In the genomic region with DNA sequence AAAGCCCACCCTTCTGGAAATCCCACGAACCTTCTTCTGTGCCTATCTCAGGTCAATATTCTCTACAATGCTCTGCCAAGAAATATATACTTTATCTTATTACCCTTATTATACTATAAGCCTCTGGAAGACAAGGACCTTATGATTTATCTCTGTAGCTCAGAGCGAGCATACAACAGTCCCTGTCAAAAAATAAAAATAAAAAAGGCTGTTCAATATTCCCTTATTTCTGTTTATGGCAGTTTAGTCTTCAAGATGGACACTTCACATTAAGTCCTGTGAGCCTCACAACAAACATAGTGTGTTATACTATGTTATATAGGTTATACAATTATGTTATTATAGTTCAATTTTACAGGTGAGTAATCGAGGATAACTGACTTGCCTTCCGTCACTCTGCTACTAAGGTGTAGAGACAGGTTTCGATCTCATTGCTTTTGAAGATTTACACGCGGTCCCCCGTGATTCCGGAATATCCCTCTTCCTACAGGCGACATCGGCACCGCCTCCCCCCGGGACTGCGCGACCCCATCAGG, we compare ENCODE assay signal across 1 cellular context.
TF ChIP-seq lines count a peak whose summit lies in the region.

No MANE protein-coding gene starts in this region.

TF ChIP-seq in GM12878, 131 proteins besides CTCF, POLR2A, EP300 and RAD21 (continued from another document):
- TF ChIP-seq, protein P1, sequence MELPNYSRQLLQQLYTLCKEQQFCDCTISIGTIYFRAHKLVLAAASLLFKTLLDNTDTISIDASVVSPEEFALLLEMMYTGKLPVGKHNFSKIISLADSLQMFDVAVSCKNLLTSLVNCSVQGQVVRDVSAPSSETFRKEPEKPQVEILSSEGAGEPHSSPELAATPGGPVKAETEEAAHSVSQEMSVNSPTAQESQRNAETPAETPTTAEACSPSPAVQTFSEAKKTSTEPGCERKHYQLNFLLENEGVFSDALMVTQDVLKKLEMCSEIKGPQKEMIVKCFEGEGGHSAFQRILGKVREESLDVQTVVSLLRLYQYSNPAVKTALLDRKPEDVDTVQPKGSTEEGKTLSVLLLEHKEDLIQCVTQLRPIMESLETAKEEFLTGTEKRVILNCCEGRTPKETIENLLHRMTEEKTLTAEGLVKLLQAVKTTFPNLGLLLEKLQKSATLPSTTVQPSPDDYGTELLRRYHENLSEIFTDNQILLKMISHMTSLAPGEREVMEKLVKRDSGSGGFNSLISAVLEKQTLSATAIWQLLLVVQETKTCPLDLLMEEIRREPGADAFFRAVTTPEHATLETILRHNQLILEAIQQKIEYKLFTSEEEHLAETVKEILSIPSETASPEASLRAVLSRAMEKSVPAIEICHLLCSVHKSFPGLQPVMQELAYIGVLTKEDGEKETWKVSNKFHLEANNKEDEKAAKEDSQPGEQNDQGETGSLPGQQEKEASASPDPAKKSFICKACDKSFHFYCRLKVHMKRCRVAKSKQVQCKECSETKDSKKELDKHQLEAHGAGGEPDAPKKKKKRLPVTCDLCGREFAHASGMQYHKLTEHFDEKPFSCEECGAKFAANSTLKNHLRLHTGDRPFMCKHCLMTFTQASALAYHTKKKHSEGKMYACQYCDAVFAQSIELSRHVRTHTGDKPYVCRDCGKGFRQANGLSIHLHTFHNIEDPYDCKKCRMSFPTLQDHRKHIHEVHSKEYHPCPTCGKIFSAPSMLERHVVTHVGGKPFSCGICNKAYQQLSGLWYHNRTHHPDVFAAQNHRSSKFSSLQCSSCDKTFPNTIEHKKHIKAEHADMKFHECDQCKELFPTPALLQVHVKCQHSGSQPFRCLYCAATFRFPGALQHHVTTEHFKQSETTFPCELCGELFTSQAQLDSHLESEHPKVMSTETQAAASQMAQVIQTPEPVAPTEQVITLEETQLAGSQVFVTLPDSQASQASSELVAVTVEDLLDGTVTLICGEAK (IDR thresholded peaks at IDR 0.05; ENCODE audit: borderline replicate concordance): no peak
- TF ChIP-seq RAD51 (IDR thresholded peaks at IDR 0.05): no peak
- no peak for TF ChIP-seq CHD2 (IDR thresholded peaks at IDR 0.05; ENCODE audit: borderline replicate concordance, low read depth, low read length)
- TF ChIP-seq HDAC6 (IDR thresholded peaks at IDR 0.05; ENCODE audit: unreplicated experiment): no peak
- no peak for TF ChIP-seq GATAD2B (conservative IDR thresholded peaks at IDR 0.05; ENCODE audit: low read depth)
- 0 out of 2 replicates have a peak, but pooled peaks have one; percentile 3 for TF ChIP-seq RUNX3 (IDR thresholded peaks at IDR 0.05; ENCODE audit: low read length)
- no peak for TF ChIP-seq TCF7 (IDR thresholded peaks at IDR 0.05; ENCODE audit: borderline replicate concordance)
- TF ChIP-seq ZZZ3 (IDR thresholded peaks at IDR 0.05; ENCODE audit: control insufficient read depth, insufficient read length, low read depth): no peak
